Comparison of ENCODE assay signal across 7 cellular contexts in the genomic region with DNA sequence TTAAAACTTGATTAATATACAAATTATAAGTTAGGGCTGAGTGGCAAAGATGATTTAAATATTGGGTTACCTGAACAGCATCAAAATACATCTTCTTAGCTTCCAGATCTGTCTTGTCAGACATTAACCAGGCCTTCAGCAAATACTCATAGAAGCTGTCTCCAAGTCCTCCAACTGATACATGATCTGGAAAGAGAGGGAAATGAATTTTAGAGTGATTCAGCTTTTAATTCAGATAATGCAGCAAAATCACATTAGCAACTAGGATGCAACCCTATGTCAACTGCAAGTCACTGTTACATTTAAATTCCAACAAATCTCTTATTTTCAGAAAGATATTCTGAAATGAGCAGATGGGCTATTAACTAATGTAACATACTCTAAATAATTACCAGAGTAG.
"Had no signal": no experiment of that assay in that cellular context is flagged by ENCODE, and none has a peak within 500 bp of the region (broad histone marks: within the 10 kb centered on the region; RNA-seq: fewer than 3 reads in every experiment).

No MANE protein-coding gene starts in this region.

- H3K9me3 ChIP-seq: HAP-1 had no signal

- H3K4me1 ChIP-seq: HAP-1 had no signal

- DNase-seq: GOT3, H7, HFFc6, IMR-90 had no signal

- ATAC-seq: HCT116, K562 had no signal

- H3K4me3 ChIP-seq: HAP-1, K562 had no signal
